In genomic region chr7:5527038-5527339, GRCh38 we compare ENCODE assay signal across 8 cellular contexts. TPM values are rescaled to one million over a fixed set of nuclear protein-coding genes. Genes with fewer than 3 reads are reported as not detected.
DNase-seq lines count a peak whose midpoint lies in the region; ATAC-seq and TF ChIP-seq lines count a peak whose summit lies in the region.
"Not testable (repeated sequence)": the region's sequence is repeated elsewhere in the genome, so short reads cannot be mapped to it uniquely, and the experiment has no call there.

No MANE protein-coding gene starts in this region.

- intact Hi-C loops in activated T-helper 1 cell treated with anti-CD3 and anti-CD28 coated beads, Interleukin-12 subunit alpha, Interleukin-12 subunit beta, Interleukin-2, Interleukin-4 antibody, amounts not matched to agents 30 ng/mL and 10 ng/mL and 1 ng/mL, durations not matched to agents 14 hours and 24 hours and 36 hours (cut with micrococcal nuclease); vagina (cut with DNase I): not testable (repeated sequence)

- DNase-seq in GM12865 (ENCODE audit: low read depth); Peyer's patch; activated T-helper 1 cell treated with anti-CD3 and anti-CD28 coated beads, Interleukin-12 subunit alpha, Interleukin-12 subunit beta, Interleukin-2, Interleukin-4 antibody, amounts not matched to agents 30 ng/mL and 10 ng/mL and 1 ng/mL, durations not matched to agents 14 hours and 24 hours and 36 hours (ENCODE audit: low spot score); central memory CD8-positive, alpha-beta T cell (ENCODE audit: low spot score in 2 of 2); cardiac muscle cell (ENCODE audit: low read depth in 1 of 2, low spot score in 1 of 2); skeletal muscle cell (ENCODE audit: low read depth); vagina (ENCODE audit: extremely low spot score in 2 of 2): not testable (repeated sequence)

- H3K27me3 Mint-ChIP-seq in activated T-helper 1 cell treated with anti-CD3 and anti-CD28 coated beads, Interleukin-12 subunit alpha, Interleukin-12 subunit beta, Interleukin-2, Interleukin-4 antibody, amounts not matched to agents 30 ng/mL and 10 ng/mL and 1 ng/mL, durations not matched to agents 14 hours and 24 hours and 36 hours (ENCODE audit: insufficient read depth); central memory CD8-positive, alpha-beta T cell: not testable (repeated sequence)

- H3K4me3 ChIP-seq in GM12865 (ENCODE audit: low read depth, low read length), result peak overlapping the region; percentile 92
- H3K4me3 ChIP-seq in Peyer's patch, result peak overlapping the region in 2 of 4 donors; percentile 97 to 100
- H3K4me3 ChIP-seq in cardiac muscle cell, result peak overlapping the region; percentile 99
- H3K4me3 ChIP-seq in muscle layer of colon (ENCODE audit: low read depth in 1 of 2, low read length in 2 of 2), result peak overlapping the region; percentile 81 to 91
- H3K4me3 ChIP-seq in skeletal muscle cell (ENCODE audit: low read depth, low read length), result peak overlapping the region; percentile 78
- H3K4me3 ChIP-seq in vagina, result peak overlapping the region; percentile 90 to 100

- peaks cover 51% of the 10 kb centered on the region for H3K36me3 Mint-ChIP-seq in activated T-helper 1 cell treated with anti-CD3 and anti-CD28 coated beads, Interleukin-12 subunit alpha, Interleukin-12 subunit beta, Interleukin-2, Interleukin-4 antibody, amounts not matched to agents 30 ng/mL and 10 ng/mL and 1 ng/mL, durations not matched to agents 14 hours and 24 hours and 36 hours (ENCODE audit: low read depth)
- H3K36me3 Mint-ChIP-seq in central memory CD8-positive, alpha-beta T cell (ENCODE audit: insufficient read depth), result peaks cover 72% of the 10 kb centered on the region

- H3K4me3 Mint-ChIP-seq in activated T-helper 1 cell treated with anti-CD3 and anti-CD28 coated beads, Interleukin-12 subunit alpha, Interleukin-12 subunit beta, Interleukin-2, Interleukin-4 antibody, amounts not matched to agents 30 ng/mL and 10 ng/mL and 1 ng/mL, durations not matched to agents 14 hours and 24 hours and 36 hours, result peak overlapping the region; percentile 100
- H3K4me3 Mint-ChIP-seq in central memory CD8-positive, alpha-beta T cell, result peak overlapping the region; percentile 99

- H3K27me3 ChIP-seq in Peyer's patch; cardiac muscle cell; muscle layer of colon (ENCODE audit: control insufficient read depth in 1 of 2, insufficient read depth in 2 of 2, low read length in 2 of 2); vagina: not testable (repeated sequence)

- peak overlapping the region; percentile 79 for H3K9ac ChIP-seq in muscle layer of colon (ENCODE audit: low read length)

- H3K36me3 ChIP-seq in Peyer's patch (peaks cover 0 to 44% (median 6%) of the 10 kb centered on the region in 3 donors), cardiac muscle cell (peaks cover 47% of the 10 kb centered on the region), muscle layer of colon (ENCODE audit: insufficient read depth, low read length) (peaks cover 46% of the 10 kb centered on the region), vagina (peaks cover 0 to 48% of the 10 kb centered on the region in 2 donors)

- H3K4me1 Mint-ChIP-seq in activated T-helper 1 cell treated with anti-CD3 and anti-CD28 coated beads, Interleukin-12 subunit alpha, Interleukin-12 subunit beta, Interleukin-2, Interleukin-4 antibody, amounts not matched to agents 30 ng/mL and 10 ng/mL and 1 ng/mL, durations not matched to agents 14 hours and 24 hours and 36 hours (ENCODE audit: low read depth), result peaks cover 50% of the 10 kb centered on the region
- peaks cover 53% of the 10 kb centered on the region for H3K4me1 Mint-ChIP-seq in central memory CD8-positive, alpha-beta T cell

- peak overlapping the region; percentile 75 to 100 (median 100) for H3K27ac ChIP-seq in Peyer's patch
- peak overlapping the region; percentile 100 for H3K27ac ChIP-seq in cardiac muscle cell
- H3K27ac ChIP-seq in muscle layer of colon (ENCODE audit: low read depth, low read length), result peak overlapping the region; percentile 98
- peak overlapping the region; percentile 100 for H3K27ac ChIP-seq in vagina

- H3K4me1 ChIP-seq in Peyer's patch, result peaks cover 0 to 28% (median 5%) of the 10 kb centered on the region in 4 donors
- peaks cover 17% of the 10 kb centered on the region for H3K4me1 ChIP-seq in cardiac muscle cell (ENCODE audit: low read depth)
- peaks cover 13% of the 10 kb centered on the region for H3K4me1 ChIP-seq in muscle layer of colon (ENCODE audit: insufficient read depth, low read length)
- peaks cover 42% of the 10 kb centered on the region for H3K4me1 ChIP-seq in vagina

- H3K9me3 ChIP-seq in Peyer's patch; cardiac muscle cell (ENCODE audit: low read depth); muscle layer of colon (ENCODE audit: low read length); vagina: not testable (repeated sequence)

- peak overlapping the region; percentile 95 for H3K27ac Mint-ChIP-seq in activated T-helper 1 cell treated with anti-CD3 and anti-CD28 coated beads, Interleukin-12 subunit alpha, Interleukin-12 subunit beta, Interleukin-2, Interleukin-4 antibody, amounts not matched to agents 30 ng/mL and 10 ng/mL and 1 ng/mL, durations not matched to agents 14 hours and 24 hours and 36 hours
- peak overlapping the region; percentile 96 for H3K27ac Mint-ChIP-seq in central memory CD8-positive, alpha-beta T cell (ENCODE audit: low read depth)

- ATAC-seq in central memory CD8-positive, alpha-beta T cell (replicated peaks; ENCODE audit: extremely low read depth, poor library complexity, severe bottlenecking), result not testable (repeated sequence)

- TF ChIP-seq POLR2A in Peyer's patch (IDR thresholded peaks at IDR 0.05); vagina (IDR thresholded peaks at IDR 0.05): not testable (repeated sequence)

- H3K9me3 Mint-ChIP-seq in activated T-helper 1 cell treated with anti-CD3 and anti-CD28 coated beads, Interleukin-12 subunit alpha, Interleukin-12 subunit beta, Interleukin-2, Interleukin-4 antibody, amounts not matched to agents 30 ng/mL and 10 ng/mL and 1 ng/mL, durations not matched to agents 14 hours and 24 hours and 36 hours; central memory CD8-positive, alpha-beta T cell: not testable (repeated sequence)

- not testable (repeated sequence) for TF ChIP-seq CTCF in GM12865 (IDR thresholded peaks at IDR 0.05; ENCODE audit: insufficient read depth, low read depth, low read length, missing control alignments); Peyer's patch (IDR thresholded peaks at IDR 0.05); cardiac muscle cell (IDR thresholded peaks at IDR 0.05; ENCODE audit: low read depth, low read length); vagina (IDR thresholded peaks at IDR 0.05)

RNA-seq across cellular contexts. Expression of gene ACTB, which starts 3.4 kb away (rescaled TPM):
- total RNA-seq in Peyer's patch, result 1,000 to 10,000 TPM; 3,308 to 5,502 (median 3,941) TPM
- 7,557 and 7,602 TPM in 2 replicates for total RNA-seq in activated T-helper 1 cell treated with anti-CD3 and anti-CD28 coated beads, Interleukin-12 subunit alpha, Interleukin-12 subunit beta, Interleukin-2, Interleukin-4 antibody, amounts not matched to agents 30 ng/mL and 10 ng/mL and 1 ng/mL, durations not matched to agents 14 hours and 24 hours and 36 hours
- total RNA-seq in cardiac muscle cell, result 2,248 and 2,483 TPM in 2 replicates
- 2,826 and 3,628 TPM in 2 replicates for polyA plus RNA-seq in cardiac muscle cell
- 4,121 TPM for total RNA-seq in vagina

RNA-seq across cellular contexts. Expression of gene FBXL18, which starts 13.4 kb away (rescaled TPM):
- total RNA-seq in Peyer's patch (10 to 100 TPM in 3 of 4 donors, 1 to 10 TPM in 1; 9.1 to 15.3 (median 13.1) TPM), cardiac muscle cell (10.0 and 11.4 TPM in 2 replicates), vagina (7.9 TPM)
- 14.7 and 14.9 TPM in 2 replicates for total RNA-seq in activated T-helper 1 cell treated with anti-CD3 and anti-CD28 coated beads, Interleukin-12 subunit alpha, Interleukin-12 subunit beta, Interleukin-2, Interleukin-4 antibody, amounts not matched to agents 30 ng/mL and 10 ng/mL and 1 ng/mL, durations not matched to agents 14 hours and 24 hours and 36 hours
- 5.1 and 8.3 TPM in 2 replicates for polyA plus RNA-seq in cardiac muscle cell
